In the genomic region with DNA sequence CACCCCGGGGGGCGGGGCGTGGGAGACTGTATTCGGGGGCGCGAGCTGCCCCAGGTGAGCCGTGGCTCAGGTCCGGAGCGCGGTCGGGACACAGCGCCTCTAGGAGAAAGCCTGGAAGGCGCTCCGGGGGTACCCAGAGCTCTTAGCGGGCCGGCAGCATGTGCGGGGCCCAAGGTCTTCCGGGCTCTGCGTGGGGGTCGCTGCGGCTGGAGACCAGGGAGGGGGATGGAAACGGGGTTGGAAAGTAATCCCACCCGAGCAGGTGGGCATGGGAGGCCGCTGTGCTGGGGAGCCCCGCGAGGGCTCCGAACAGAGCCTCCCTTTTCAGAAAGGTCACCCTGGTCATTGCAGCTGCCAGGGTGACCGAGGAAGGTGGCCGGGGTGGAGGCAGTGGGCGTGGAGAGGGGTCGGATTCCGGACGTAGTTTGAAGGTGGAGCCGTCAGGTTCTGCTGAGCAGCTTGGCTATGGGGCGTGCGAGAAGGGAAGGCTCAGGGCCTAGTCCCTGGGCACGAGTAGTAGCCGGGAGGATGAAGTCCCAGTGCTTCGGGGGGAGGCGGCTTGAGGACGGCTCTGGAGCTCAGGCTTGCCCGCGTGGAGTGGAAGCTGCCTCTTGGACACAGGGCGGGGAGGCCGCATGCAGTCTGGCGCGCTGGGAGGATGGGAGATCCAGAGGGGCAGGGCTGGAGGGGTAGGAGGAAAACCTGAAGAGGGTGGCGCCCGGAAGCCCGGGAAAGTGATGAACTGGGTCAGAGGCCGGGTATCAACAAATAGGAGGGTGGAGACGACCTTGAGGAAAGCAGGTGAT, we compare ENCODE assay signal across 8 cellular contexts. TPM values are rescaled to one million over a fixed set of nuclear protein-coding genes. Genes with fewer than 3 reads are reported as not detected.
DNase-seq lines count a peak whose midpoint lies in the region; ATAC-seq lines count a peak whose summit lies in the region.

A gene (plus strand): TSS at position 31 of the 806 bp plus-strand sequence. CDS start 9,510 bp downstream, outside the sequence.

- peaks cover 6% of the 10 kb centered on the region for H3K9me3 Mint-ChIP-seq in activated CD8-positive, alpha-beta T cell treated with anti-CD3 and anti-CD28 coated beads, Interleukin-2, amount 10 ng/mL, durations not matched to agents 7 days and 5 days (ENCODE audit: insufficient read depth)

- peaks cover 0 to 2% of the 10 kb centered on the region in 2 experiments for H3K27me3 ChIP-seq in mesenchymal stem cell (ENCODE audit: control insufficient read depth in 1 of 2, insufficient read depth in 1 of 2, low read length in 2 of 2)

- H3K4me3 Mint-ChIP-seq in activated CD8-positive, alpha-beta T cell treated with anti-CD3 and anti-CD28 coated beads, Interleukin-2, amount 10 ng/mL, durations not matched to agents 7 days and 5 days, result peak within 1 kb of the TSS; percentile 93

- H3K4me1 ChIP-seq in mesenchymal stem cell (ENCODE audit: control insufficient read depth, insufficient read depth, low read depth, low read length), result peaks cover 5% of the 10 kb centered on the region

- DNase-seq in CMK (ENCODE audit: low read depth) (peak; percentile 71), HK-2 (ENCODE audit: unreplicated experiment) (peak; percentile 88), NCI-H82 treated with DMSO at 0.1 percent for 48 hours (lab: John Stamatoyannopoulos, UW; ENCODE audit: unreplicated experiment) (peak; percentile 76), mesenchymal stem cell (peak; percentile 91)
- peak; percentile 91 for DNase-seq in activated CD8-positive, alpha-beta T cell treated with anti-CD3 and anti-CD28 coated beads, Interleukin-2, amount 10 ng/mL, durations not matched to agents 7 days and 5 days
- peak; percentile 53 for DNase-seq in effector CD8-positive, alpha-beta T cell (lab: John Stamatoyannopoulos, UW)
- peak; percentile 51 for DNase-seq in stimulated activated CD8-positive, alpha-beta memory T cell treated with anti-CD3 and anti-CD28 coated beads, Interleukin-12 subunit alpha, Interleukin-12 subunit beta, amount 100 ng/mL, for 4 hours (ENCODE audit: low read depth)

- H3K4me2 ChIP-seq in mesenchymal stem cell (ENCODE audit: low read length, poor library complexity, severe bottlenecking), result peak within 1 kb of the TSS; percentile 95

- H3K27ac Mint-ChIP-seq in activated CD8-positive, alpha-beta T cell treated with anti-CD3 and anti-CD28 coated beads, Interleukin-2, amount 10 ng/mL, durations not matched to agents 7 days and 5 days, result peak within 1 kb of the TSS; percentile 98

- no peaks in the 10 kb centered on the region for H3K9me3 ChIP-seq in mesenchymal stem cell (ENCODE audit: control insufficient read depth, low read length)

- peak within 1 kb of the TSS; percentile 99 for H4K8ac ChIP-seq in mesenchymal stem cell (ENCODE audit: low read length)

- H2BK12ac ChIP-seq in mesenchymal stem cell (ENCODE audit: low read length in 2 of 2), result peak within 1 kb of the TSS in 1 of 2 experiments; percentile 71

- H2AK5ac ChIP-seq in mesenchymal stem cell (ENCODE audit: low read length, severe bottlenecking), result peak within 1 kb of the TSS; percentile 31

- H3K18ac ChIP-seq in mesenchymal stem cell (ENCODE audit: low read depth in 1 of 2, low read length in 2 of 2), result peak within 1 kb of the TSS; percentile 97

- CTCF ChIA-PET in activated CD8-positive, alpha-beta T cell treated with anti-CD3 and anti-CD28 coated beads, Interleukin-2, amount 10 ng/mL, durations not matched to agents 7 days and 5 days (lab: Charles Lee), result interaction anchor here (0.5 to 5.7 kb wide), 74 partner anchors 9 to 611 kb away, joined by 3 to 81 read pairs (median 4); a partner anchor contains a TSS

- POLR2A ChIA-PET in activated CD8-positive, alpha-beta T cell treated with anti-CD3 and anti-CD28 coated beads, Interleukin-2, amount 10 ng/mL, durations not matched to agents 7 days and 5 days (lab: Charles Lee), result interaction anchor here (0.7 to 2.1 kb wide), 22 partner anchors 8 to 492 kb away, joined by 3 to 31 read pairs (median 4); a partner anchor contains a TSS

- H3K36me3 ChIP-seq in mesenchymal stem cell (ENCODE audit: control insufficient read depth in 1 of 2, insufficient read depth in 2 of 2, low read depth in 1 of 2, low read length in 2 of 2), result peaks cover 0 to 10% of the 10 kb centered on the region in 2 experiments

- H2BK5ac ChIP-seq in mesenchymal stem cell (ENCODE audit: low read depth, low read length, poor library complexity, severe bottlenecking), result peak within 1 kb of the TSS; percentile 77

- ATAC-seq in GM19455 (IDR thresholded peaks at IDR 0.05; ENCODE audit: unreplicated experiment), result peak; percentile 70
- peak; percentile 72 for ATAC-seq in activated CD8-positive, alpha-beta T cell treated with anti-CD3 and anti-CD28 coated beads, Interleukin-2, amount 10 ng/mL, durations not matched to agents 7 days and 5 days

- peak within 1 kb of the TSS; percentile 49 to 97 for H3K23ac ChIP-seq in mesenchymal stem cell (ENCODE audit: low read length in 2 of 2)

- peak within 1 kb of the TSS; percentile 89 for H4K91ac ChIP-seq in mesenchymal stem cell (ENCODE audit: low read length)

- peak within 1 kb of the TSS; percentile 74 to 93 for H3K4me3 ChIP-seq in mesenchymal stem cell (ENCODE audit: insufficient read depth in 1 of 2, low read depth in 1 of 2, low read length in 2 of 2)

- peaks cover 11% of the 10 kb centered on the region for H3K36me3 Mint-ChIP-seq in activated CD8-positive, alpha-beta T cell treated with anti-CD3 and anti-CD28 coated beads, Interleukin-2, amount 10 ng/mL, durations not matched to agents 7 days and 5 days (ENCODE audit: low read depth)

- WGBS in mesenchymal stem cell, result under 1% methylated on average over 52 of the region's 52 CpGs

- H3K14ac ChIP-seq in mesenchymal stem cell (ENCODE audit: low read length in 2 of 2), result peak within 1 kb of the TSS in 1 of 2 experiments; percentile 89

- peak within 1 kb of the TSS; percentile 100 for H2BK15ac ChIP-seq in mesenchymal stem cell (ENCODE audit: low read depth, poor library complexity, severe bottlenecking)

- peak within 1 kb of the TSS; percentile 92 for H3K9ac ChIP-seq in mesenchymal stem cell (ENCODE audit: low read length)

- peak within 1 kb of the TSS; percentile 95 for H3K27ac ChIP-seq in mesenchymal stem cell (ENCODE audit: low read length, poor library complexity, severe bottlenecking)

- H3K4me1 Mint-ChIP-seq in activated CD8-positive, alpha-beta T cell treated with anti-CD3 and anti-CD28 coated beads, Interleukin-2, amount 10 ng/mL, durations not matched to agents 7 days and 5 days (ENCODE audit: low read depth), result peaks cover 20% of the 10 kb centered on the region

- H2AFZ ChIP-seq in mesenchymal stem cell (ENCODE audit: low read depth, low read length), result peak within 1 kb of the TSS; percentile 96

- H3K79me1 ChIP-seq in mesenchymal stem cell (replicated peaks; ENCODE audit: low read length, poor library complexity, severe bottlenecking), result peaks cover 14% of the 10 kb centered on the region

- peak within 1 kb of the TSS; percentile 77 for H2BK120ac ChIP-seq in mesenchymal stem cell (ENCODE audit: low read depth, low read length)

- H3K27me3 Mint-ChIP-seq in activated CD8-positive, alpha-beta T cell treated with anti-CD3 and anti-CD28 coated beads, Interleukin-2, amount 10 ng/mL, durations not matched to agents 7 days and 5 days (ENCODE audit: low read depth), result no peaks in the 10 kb centered on the region

- peak within 1 kb of the TSS; percentile 71 to 98 for H3K4ac ChIP-seq in mesenchymal stem cell (ENCODE audit: low read depth in 1 of 2, low read length in 2 of 2)

RNA-seq across cellular contexts. Expression of the gene that starts here (rescaled TPM):
- 10 to 100 TPM in 1 of 2 experiments, 1 to 10 TPM in 1; 9.2 to 12.1 TPM for total RNA-seq in activated CD8-positive, alpha-beta T cell treated with anti-CD3 and anti-CD28 coated beads, Interleukin-2, amount 10 ng/mL, durations not matched to agents 7 days and 5 days
- polyA plus RNA-seq in mesenchymal stem cell (2013, experiment 1 of 2), result 6.4 TPM
- 5.4 TPM for polyA plus RNA-seq in mesenchymal stem cell (2013, experiment 2 of 2)

Comparison
In these comparisons a context has a peak if more than half of its experiments do, and no peak if none do; other contexts are left out.
1. Peak in every context shown above with its lines: DNase-seq, ATAC-seq, H3K4me3 ChIP-seq and H3K27ac ChIP-seq.